Comparison of ENCODE assay signal across 32 cellular contexts in the genomic region with DNA sequence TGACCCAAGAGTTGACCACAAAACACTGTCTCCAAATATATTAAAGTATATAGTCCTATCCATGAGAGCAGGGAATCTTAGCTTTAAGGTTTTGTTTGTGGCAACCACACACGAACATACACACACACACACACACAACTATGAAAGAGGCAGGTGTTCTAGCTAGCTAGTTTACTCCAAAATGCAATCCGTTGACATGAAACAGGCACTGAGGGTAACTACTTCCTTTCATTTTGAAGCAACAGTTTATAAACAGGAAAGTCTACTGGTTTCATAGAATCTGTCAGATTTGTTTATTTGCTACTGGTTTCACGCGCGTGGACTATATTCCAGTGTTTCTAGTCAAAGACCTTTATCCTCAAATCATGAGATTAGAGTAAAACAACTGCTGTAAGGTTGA. TPM values are rescaled to one million over a fixed set of nuclear protein-coding genes. Genes with fewer than 3 reads are reported as not detected.
"Had no signal": no experiment of that assay in that cellular context is flagged by ENCODE, and none has a peak within 500 bp of the region (broad histone marks: within the 10 kb centered on the region; RNA-seq: fewer than 3 reads in every experiment).

No MANE protein-coding gene starts in this region.

- H3K36me3 ChIP-seq: adrenal gland, esophagus muscularis mucosa, gastroesophageal sphincter, heart right ventricle had no signal

- H3K9me3 Mint-ChIP-seq: activated CD4-positive, alpha-beta memory T cell treated with anti-CD3 and anti-CD28 coated beads for 36 hours; activated naive CD4-positive, alpha-beta T cell treated with anti-CD3 and anti-CD28 coated beads for 36 hours; activated naive CD4-positive, alpha-beta T cell treated with anti-CD3 and anti-CD28 coated beads, Interleukin-2, amount 50 U/mL, for 24 hours; activated naive CD8-positive, alpha-beta T cell treated with anti-CD3 and anti-CD28 coated beads, Interleukin-2, amount 50 U/mL, for 24 hours; activated T-cell treated with anti-CD3 and anti-CD28 coated beads, Interleukin-2, amount 50 U/mL, for 4 hours; effector memory CD8-positive, alpha-beta T cell had no signal

- H3K27ac ChIP-seq: adrenal gland, body of pancreas, esophagus muscularis mucosa, foreskin keratinocyte, gastroesophageal sphincter, heart right ventricle, hepatocyte had no signal

- H3K79me2 ChIP-seq: hepatocyte had no signal

- H3K9me3 ChIP-seq: adrenal gland, body of pancreas, esophagus muscularis mucosa, heart right ventricle had no signal

- H2AFZ ChIP-seq: hepatocyte had no signal

- H3K4me3 Mint-ChIP-seq: activated CD4-positive, alpha-beta memory T cell treated with anti-CD3 and anti-CD28 coated beads for 36 hours; activated CD4-positive, alpha-beta T cell treated with anti-CD3 and anti-CD28 coated beads for 36 hours; activated CD4-positive, alpha-beta T cell treated with anti-CD3 and anti-CD28 coated beads, Interleukin-2, amount 10 ng/mL, durations not matched to agents 24 days and 14 days; activated CD8-positive, alpha-beta T cell treated with anti-CD3 and anti-CD28 coated beads, Interleukin-2, amount 10 ng/mL, durations not matched to agents 7 days and 5 days; activated naive CD4-positive, alpha-beta T cell treated with anti-CD3 and anti-CD28 coated beads for 36 hours; activated naive CD4-positive, alpha-beta T cell treated with anti-CD3 and anti-CD28 coated beads, Interleukin-2, amount 50 U/mL, for 24 hours; activated naive CD8-positive, alpha-beta T cell treated with anti-CD3 and anti-CD28 coated beads for 36 hours; activated naive CD8-positive, alpha-beta T cell treated with anti-CD3 and anti-CD28 coated beads, Interleukin-2, amount 50 U/mL, for 24 hours; activated T-cell treated with anti-CD3 and anti-CD28 coated beads, Interleukin-2, amount 50 U/mL, for 4 hours; activated T-helper 1 cell treated with anti-CD3 and anti-CD28 coated beads, Interleukin-12 subunit alpha, Interleukin-12 subunit beta, Interleukin-2, Interleukin-4 antibody, amounts not matched to agents 30 ng/mL and 10 ng/mL and 1 ng/mL, durations not matched to agents 14 hours and 24 hours and 36 hours; effector memory CD8-positive, alpha-beta T cell; T-helper 17 cell had no signal

- ATAC-seq: activated CD4-positive, alpha-beta T cell treated with anti-CD3 and anti-CD28 coated beads for 36 hours; activated CD8-positive, alpha-beta T cell treated with anti-CD3 and anti-CD28 coated beads, Interleukin-2, amount 10 ng/mL, durations not matched to agents 7 days and 5 days; activated naive CD8-positive, alpha-beta T cell treated with anti-CD3 and anti-CD28 coated beads, Interleukin-2, amount 50 U/mL, for 24 hours; activated T-cell treated with anti-CD3 and anti-CD28 coated beads, Interleukin-2, amount 50 U/mL, for 4 hours; body of pancreas; effector memory CD8-positive, alpha-beta T cell; foreskin keratinocyte; gastroesophageal sphincter; heart right ventricle; T-helper 17 cell had no signal

- H3K4me2 ChIP-seq: hepatocyte had no signal

- H3K27me3 ChIP-seq: body of pancreas, foreskin keratinocyte had no signal

- H3K4me1 ChIP-seq: adrenal gland, body of pancreas, esophagus muscularis mucosa, foreskin keratinocyte, gastroesophageal sphincter, heart right ventricle had no signal

- H3K27ac Mint-ChIP-seq: activated CD4-positive, alpha-beta memory T cell treated with anti-CD3 and anti-CD28 coated beads for 36 hours; activated CD4-positive, alpha-beta T cell treated with anti-CD3 and anti-CD28 coated beads for 36 hours; activated CD4-positive, alpha-beta T cell treated with anti-CD3 and anti-CD28 coated beads, Interleukin-2, amount 10 ng/mL, durations not matched to agents 24 days and 14 days; activated CD8-positive, alpha-beta T cell treated with anti-CD3 and anti-CD28 coated beads, Interleukin-2, amount 10 ng/mL, durations not matched to agents 7 days and 5 days; activated naive CD4-positive, alpha-beta T cell treated with anti-CD3 and anti-CD28 coated beads for 36 hours; activated naive CD4-positive, alpha-beta T cell treated with anti-CD3 and anti-CD28 coated beads, Interleukin-2, amount 50 U/mL, for 24 hours; activated naive CD8-positive, alpha-beta T cell treated with anti-CD3 and anti-CD28 coated beads for 36 hours; activated naive CD8-positive, alpha-beta T cell treated with anti-CD3 and anti-CD28 coated beads, Interleukin-2, amount 50 U/mL, for 24 hours; activated T-helper 1 cell treated with anti-CD3 and anti-CD28 coated beads, Interleukin-12 subunit alpha, Interleukin-12 subunit beta, Interleukin-2, Interleukin-4 antibody, amounts not matched to agents 30 ng/mL and 10 ng/mL and 1 ng/mL, durations not matched to agents 14 hours and 24 hours and 36 hours; activated T-helper 2 cell treated with anti-CD3 and anti-CD28 coated beads, Interferon-gamma antibody, Interleukin-2, Interleukin-4, amounts not matched to agents 10 μg/mL and 5 μg/mL and 100 μg/mL, durations not matched to agents 14 hours and 24 hours and 36 hours; effector memory CD8-positive, alpha-beta T cell; T-helper 17 cell had no signal

- DNase-seq: activated CD4-positive, alpha-beta memory T cell treated with anti-CD3 and anti-CD28 coated beads for 36 hours; activated CD4-positive, alpha-beta T cell treated with anti-CD3 and anti-CD28 coated beads for 36 hours; activated CD4-positive, alpha-beta T cell treated with anti-CD3 and anti-CD28 coated beads, Interleukin-2, amount 10 ng/mL, durations not matched to agents 24 days and 14 days; activated CD4-positive, CD25-positive, alpha-beta regulatory T cell; activated CD4-positive, CD25-positive, alpha-beta regulatory T cell treated with anti-CD3 and anti-CD28 coated beads, Interleukin-2, amount 50 U/mL, for 72 hours; activated CD8-positive, alpha-beta T cell treated with anti-CD3 and anti-CD28 coated beads, Interleukin-2, amount 10 ng/mL, durations not matched to agents 7 days and 5 days; activated effector memory CD4-positive, alpha-beta T cell treated with anti-CD3 and anti-CD28 coated beads, Interleukin-2, amount 50 U/mL, for 16 hours; activated naive CD4-positive, alpha-beta T cell treated with anti-CD3 and anti-CD28 coated beads for 36 hours; activated naive CD8-positive, alpha-beta T cell treated with anti-CD3 and anti-CD28 coated beads for 36 hours; activated naive CD8-positive, alpha-beta T cell treated with anti-CD3 and anti-CD28 coated beads, Interleukin-2, amount 50 U/mL, for 24 hours; activated T-cell treated with anti-CD3 and anti-CD28 coated beads, Interleukin-2, amount 50 U/mL, for 4 hours; adrenal gland; amygdala; aorta; body of pancreas; caudate nucleus; cortex of kidney; dermis blood vessel endothelial cell; effector CD4-positive, alpha-beta T cell; effector memory CD8-positive, alpha-beta T cell; erythroblast; foreskin keratinocyte; heart right ventricle; T-helper 17 cell had no signal

- H3K4me3 ChIP-seq: adrenal gland, body of pancreas, esophagus muscularis mucosa, gastroesophageal sphincter, heart right ventricle, hepatocyte had no signal

- H3K4me1 Mint-ChIP-seq: activated CD4-positive, alpha-beta T cell treated with anti-CD3 and anti-CD28 coated beads for 36 hours; activated naive CD4-positive, alpha-beta T cell treated with anti-CD3 and anti-CD28 coated beads, Interleukin-2, amount 50 U/mL, for 24 hours; activated naive CD8-positive, alpha-beta T cell treated with anti-CD3 and anti-CD28 coated beads for 36 hours; activated naive CD8-positive, alpha-beta T cell treated with anti-CD3 and anti-CD28 coated beads, Interleukin-2, amount 50 U/mL, for 24 hours; T-helper 17 cell had no signal

- H3K36me3 Mint-ChIP-seq: activated CD4-positive, alpha-beta memory T cell treated with anti-CD3 and anti-CD28 coated beads for 36 hours; activated naive CD4-positive, alpha-beta T cell treated with anti-CD3 and anti-CD28 coated beads, Interleukin-2, amount 50 U/mL, for 24 hours; activated naive CD8-positive, alpha-beta T cell treated with anti-CD3 and anti-CD28 coated beads for 36 hours had no signal

RNA-seq across cellular contexts. Expression of gene HTR5A, which starts 14.9 kb away (rescaled TPM):
- total RNA-seq: activated CD4-positive, alpha-beta memory T cell treated with anti-CD3 and anti-CD28 coated beads for 36 hours; activated CD4-positive, alpha-beta T cell treated with anti-CD3 and anti-CD28 coated beads for 36 hours; activated CD4-positive, alpha-beta T cell treated with anti-CD3 and anti-CD28 coated beads, Interleukin-2, amount 10 ng/mL, durations not matched to agents 24 days and 14 days; activated CD8-positive, alpha-beta T cell treated with anti-CD3 and anti-CD28 coated beads, Interleukin-2, amount 10 ng/mL, durations not matched to agents 7 days and 5 days; activated naive CD4-positive, alpha-beta T cell treated with anti-CD3 and anti-CD28 coated beads for 36 hours; activated naive CD8-positive, alpha-beta T cell treated with anti-CD3 and anti-CD28 coated beads for 36 hours; activated T-cell treated with anti-CD3 and anti-CD28 coated beads, Interleukin-2, amount 50 U/mL, for 4 hours; activated T-helper 1 cell treated with anti-CD3 and anti-CD28 coated beads, Interleukin-12 subunit alpha, Interleukin-12 subunit beta, Interleukin-2, Interleukin-4 antibody, amounts not matched to agents 30 ng/mL and 10 ng/mL and 1 ng/mL, durations not matched to agents 14 hours and 24 hours and 36 hours; activated T-helper 2 cell treated with anti-CD3 and anti-CD28 coated beads, Interferon-gamma antibody, Interleukin-2, Interleukin-4, amounts not matched to agents 10 μg/mL and 5 μg/mL and 100 μg/mL, durations not matched to agents 14 hours and 24 hours and 36 hours; adrenal gland; aorta; body of pancreas; chondrocyte; dermis blood vessel endothelial cell; esophagus muscularis mucosa; foreskin keratinocyte; gastroesophageal sphincter; glomerular endothelial cell; heart right ventricle; hepatocyte; T-helper 17 cell had no signal
